9 cellular contexts compared by ENCODE assay signal in genomic region chr3:129238945-129239705, GRCh38. TPM values are rescaled to one million over a fixed set of nuclear protein-coding genes. Genes with fewer than 3 reads are reported as not detected.
A peak's percentile ranks its signal among the peaks of the same experiment; 100 is the strongest.
DNase-seq lines count a peak whose midpoint lies in the region; ATAC-seq, FAIRE-seq and TF ChIP-seq lines count a peak whose summit lies in the region.
"Had no signal": no experiment of that assay in that cellular context is flagged by ENCODE, and none has a peak within 500 bp of the region (broad histone marks: within the 10 kb centered on the region; RNA-seq: fewer than 3 reads in every experiment).

No MANE protein-coding gene starts in this region.

- no peak overlapping the region for H3K4me2 ChIP-seq in HCT116 (ENCODE audit: low read length)

- H3K36me3 ChIP-seq in HCT116 (ENCODE audit: control insufficient read depth in 1 of 2, insufficient read depth in 2 of 2, low read length in 2 of 2): no peaks in the 10 kb centered on the region
- no peaks in the 10 kb centered on the region for H3K36me3 ChIP-seq in pancreas

- no peak for TF ChIP-seq POLR2A in HCT116 (IDR thresholded peaks at IDR 0.05; ENCODE audit: borderline replicate concordance, extremely low read depth, insufficient read depth, insufficient read length)

- DNase-seq in HCT116 (ENCODE audit: low read depth, low spot score): no peak
- peak; percentile 37 for DNase-seq in SKM-1 treated with dmso at 0.1 percent for 144 hours (lab: John Stamatoyannopoulos, UW; ENCODE audit: unreplicated experiment)
- peak; percentile 81 for DNase-seq in epithelial cell of esophagus (ENCODE audit: low read depth)
- DNase-seq in pancreas: no peak
- DNase-seq in hippocampal formation (lab: John Stamatoyannopoulos, UW): no peak
- DNase-seq in NCI-H128 (lab: John Stamatoyannopoulos, UW; ENCODE audit: unreplicated experiment): no peak
- DNase-seq in posterior cingulate gyrus: no peak
- DNase-seq: NCI-H2171 had no signal

- no peaks in the 10 kb centered on the region for H3K27me3 ChIP-seq in HCT116 (ENCODE audit: insufficient read depth, low read length)
- no peaks in the 10 kb centered on the region for H3K27me3 ChIP-seq in pancreas

- no peaks in the 10 kb centered on the region for H3K9me2 ChIP-seq in HCT116 (ENCODE audit: insufficient read depth)

- no TSS peak for BruUV-seq in HCT116 (replicated peaks; lab: Mats Ljungman, UMichigan)

- no peak overlapping the region for H2AFZ ChIP-seq in HCT116 (ENCODE audit: low read depth, low read length, poor library complexity, severe bottlenecking)

- POLR2A ChIA-PET in HCT116 (lab: Charles Lee): interaction anchor here (1.7 kb wide), 1 partner anchor 10 kb away, joined by 5 read pairs; the partner anchor contains the start of gene COPG1

- H3K4me3 ChIP-seq in HCT116 (replicated peaks in 1 of 2; ENCODE audit: low read depth in 1 of 2, low read length in 2 of 2) (no peak overlapping the region), epithelial cell of esophagus (ENCODE audit: low read length) (no peak overlapping the region), pancreas (no peak overlapping the region)

- FAIRE-seq in pancreas (lab: Jason Lieb, UNC): no peak

- H3K9me3 ChIP-seq in HCT116 (ENCODE audit: control insufficient read depth in 1 of 2, insufficient read depth in 1 of 2, low read depth in 1 of 2, low read length in 2 of 2): no peaks in the 10 kb centered on the region
- no peaks in the 10 kb centered on the region for H3K9me3 ChIP-seq in pancreas

- H3K9ac ChIP-seq in HCT116 (ENCODE audit: low read length): no peak overlapping the region

- CTCF ChIA-PET in HCT116 (lab: Charles Lee): interaction anchor here (1.7 kb wide), 1 partner anchor 269 kb away, joined by 5 read pairs; no protein-coding TSS in a partner anchor

- H3K4me1 ChIP-seq in HCT116 (ENCODE audit: control insufficient read depth in 1 of 2, insufficient read depth in 2 of 2, low read length in 2 of 2) (peaks cover 0 to 15% of the 10 kb centered on the region in 2 experiments; a peak in 2 of 4 replicates), pancreas (no peaks in the 10 kb centered on the region)

- intact Hi-C loops in HCT116 (cut with micrococcal nuclease) (no loop called here), pancreas (cut with DNase I) (no loop called here), posterior cingulate gyrus (cut with DNase I) (no loop called here)

- no peak for TF ChIP-seq RAD21 in HCT116 (IDR thresholded peaks at IDR 0.05; ENCODE audit: low read depth)

- TF ChIP-seq CTCF in HCT116 (IDR thresholded peaks at IDR 0.05 in 2 of 3, conservative IDR thresholded peaks at IDR 0.05 in 1 of 3; ENCODE audit: borderline replicate concordance in 1 of 3, insufficient read depth in 1 of 3, low read depth in 2 of 3, low read length in 2 of 3) (no peak), epithelial cell of esophagus (IDR thresholded peaks at IDR 0.05; ENCODE audit: insufficient read depth, low read depth, low read length, missing control alignments) (no peak), pancreas (IDR thresholded peaks at IDR 0.05) (no peak)

- no peak overlapping the region for H3K27ac ChIP-seq in HCT116 (ENCODE audit: low read depth, low read length)
- no peak overlapping the region for H3K27ac ChIP-seq in pancreas

- no peaks in the 10 kb centered on the region for H3K79me2 ChIP-seq in HCT116 (ENCODE audit: insufficient read depth, low read length)

- peak; percentile 42; the same call in 1 of the 2 replicates for ATAC-seq in HCT116
- ATAC-seq in pancreas: peak in 3 of 4 donors; percentile 34 to 78 (median 52)
- no peak for ATAC-seq in GM21737 (IDR thresholded peaks at IDR 0.05; ENCODE audit: unreplicated experiment)

- WGBS in pancreas, 2 donors: 79 to 86% methylated on average over 8 of the region's 8 CpGs

- no peaks in the 10 kb centered on the region for H4K20me1 ChIP-seq in HCT116 (ENCODE audit: insufficient read depth)

- RAD21 ChIA-PET in HCT116 (lab: Charles Lee; ENCODE audit: low non-redundant PET in 1 of 2, low total read pairs in 2 of 2, uncharacterized antibody in 2 of 2, unreplicated experiment in 2 of 2): no interaction called here

TF ChIP-seq in HCT116, 20 proteins besides CTCF, POLR2A, EP300 and RAD21:
- no peak for TF ChIP-seq REST (IDR thresholded peaks at IDR 0.05; ENCODE audit: low read depth)

RNA-seq across cellular contexts. Expression of gene COPG1, which starts 10.3 kb away (rescaled TPM):
- total RNA-seq in HCT116 (2021; ENCODE audit: unreplicated experiment): 182 TPM
- polyA plus RNA-seq in HCT116 (2012): 171 and 220 TPM in 2 replicates
- total RNA-seq in pancreas: 100 to 1,000 TPM in 5 of 6 donors, 10 to 100 TPM in 1; 90.1 to 137 (median 110) TPM
- polyA plus RNA-seq in pancreas: 10 to 100 TPM; 81.4 to 99.7 TPM

RNA-seq across cellular contexts. Expression of gene HMCES, which starts 39.5 kb away (rescaled TPM):
- total RNA-seq in HCT116 (2021; ENCODE audit: unreplicated experiment) (78.9 TPM), pancreas (10 to 100 TPM in 4 of 6 donors, 1 to 10 TPM in 2; 8.1 to 14.0 (median 10.7) TPM)
- 71.7 and 73.4 TPM in 2 replicates for polyA plus RNA-seq in HCT116 (2012)
- 10 to 100 TPM in 1 of 2 donors, 1 to 10 TPM in 1; 8.0 to 22.5 TPM for polyA plus RNA-seq in pancreas

RNA-seq across cellular contexts. Expression of gene CNBP, which starts 55.4 kb away (rescaled TPM):
- total RNA-seq in HCT116 (2021; ENCODE audit: unreplicated experiment) (353 TPM), pancreas (100 to 1,000 TPM; 169 to 277 (median 182) TPM)
- 338 TPM in 2 replicates for polyA plus RNA-seq in HCT116 (2012)
- polyA plus RNA-seq in pancreas: 100 to 1,000 TPM; 178 to 258 TPM

Comparison
In these comparisons a context has a peak if more than half of its experiments do, and no peak if none do; other contexts are left out.
1. DNase-seq: peak in SKM-1 treated with dmso at 0.1 percent for 144 hours (single experiment) and epithelial cell of esophagus (single experiment); none in HCT116 (single experiment), pancreas (0 of 6), hippocampal formation (0 of 2), NCI-H128 (single experiment) and posterior cingulate gyrus (0 of 10).